In the genomic region with DNA sequence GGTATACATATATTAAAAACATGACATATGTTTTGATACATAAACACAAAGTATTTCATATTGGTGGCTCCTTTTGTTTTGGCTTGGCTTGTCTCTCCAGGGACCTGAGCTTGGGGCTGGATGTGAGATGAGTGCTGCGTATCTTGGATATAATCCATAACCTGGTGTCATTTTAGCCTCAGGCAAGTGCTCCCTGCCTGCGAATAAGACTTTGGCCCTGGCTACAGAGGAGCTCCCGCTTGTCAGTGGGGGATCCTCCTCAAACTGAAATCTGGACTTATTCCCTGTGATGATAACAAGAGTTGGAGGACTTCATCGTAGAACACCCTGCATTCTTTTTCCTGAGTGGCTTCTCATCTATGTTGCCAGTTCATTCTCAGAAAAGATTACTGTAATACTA, we compare ENCODE assay signal across 25 cellular contexts.
"Had no signal": no experiment of that assay in that cellular context is flagged by ENCODE, and none has a peak within 500 bp of the region (broad histone marks: within the 10 kb centered on the region; RNA-seq: fewer than 3 reads in every experiment).

No MANE protein-coding gene starts in this region.

- H3K27ac ChIP-seq: body of pancreas, hepatocyte, left lung, pancreas, sigmoid colon, transverse colon, WERI-Rb-1 had no signal

- H3K4me3 Mint-ChIP-seq: activated CD4-positive, alpha-beta T cell treated with anti-CD3 and anti-CD28 coated beads, Interleukin-2, amount 10 ng/mL, durations not matched to agents 7 days and 5 days; activated CD8-positive, alpha-beta T cell treated with anti-CD3 and anti-CD28 coated beads, Interleukin-2, amount 10 ng/mL, durations not matched to agents 7 days and 5 days; activated naive CD8-positive, alpha-beta T cell treated with anti-CD3 and anti-CD28 coated beads, Interleukin-2, amount 50 U/mL, for 24 hours; activated T-helper 1 cell treated with anti-CD3 and anti-CD28 coated beads, Interleukin-12 subunit alpha, Interleukin-12 subunit beta, Interleukin-2, Interleukin-4 antibody, amounts not matched to agents 30 ng/mL and 10 ng/mL and 1 ng/mL, durations not matched to agents 14 hours and 24 hours and 36 hours; immature natural killer cell; nephron progenitor cell; stimulated activated naive B cell treated with anti-CD40 and anti-IgM and Interleukin-4, amounts not matched to agents 10 μg/mL and 1 μg/mL and 100 μg/mL, for 72 hours had no signal

- H3K9me3 Mint-ChIP-seq: activated CD4-positive, alpha-beta T cell treated with anti-CD3 and anti-CD28 coated beads, Interleukin-2, amount 10 ng/mL, durations not matched to agents 7 days and 5 days; activated naive CD8-positive, alpha-beta T cell treated with anti-CD3 and anti-CD28 coated beads, Interleukin-2, amount 50 U/mL, for 24 hours; activated T-helper 1 cell treated with anti-CD3 and anti-CD28 coated beads, Interleukin-12 subunit alpha, Interleukin-12 subunit beta, Interleukin-2, Interleukin-4 antibody, amounts not matched to agents 30 ng/mL and 10 ng/mL and 1 ng/mL, durations not matched to agents 14 hours and 24 hours and 36 hours; immature natural killer cell; nephron progenitor cell; stimulated activated naive B cell treated with anti-CD40 and anti-IgM and Interleukin-4, amounts not matched to agents 10 μg/mL and 1 μg/mL and 100 μg/mL, for 72 hours had no signal

- ATAC-seq: activated CD8-positive, alpha-beta T cell treated with anti-CD3 and anti-CD28 coated beads, Interleukin-2, amount 10 ng/mL, durations not matched to agents 7 days and 5 days; activated naive CD8-positive, alpha-beta T cell treated with anti-CD3 and anti-CD28 coated beads, Interleukin-2, amount 50 U/mL, for 24 hours; body of pancreas; left lung; pancreas; stimulated activated naive B cell treated with anti-CD40 and anti-IgM and Interleukin-4, amounts not matched to agents 10 μg/mL and 1 μg/mL and 100 μg/mL, for 72 hours had no signal

- DNase-seq: activated CD4-positive, alpha-beta T cell treated with anti-CD3 and anti-CD28 coated beads, Interleukin-2, amount 10 ng/mL, durations not matched to agents 7 days and 5 days; activated CD4-positive, CD25-positive, alpha-beta regulatory T cell treated with anti-CD3 and anti-CD28 coated beads, Interleukin-2, amount 50 U/mL, for 72 hours; activated CD8-positive, alpha-beta T cell treated with anti-CD3 and anti-CD28 coated beads, Interleukin-2, amount 10 ng/mL, durations not matched to agents 7 days and 5 days; activated gamma-delta T cell; activated naive CD4-positive, alpha-beta T cell treated with anti-CD3 and anti-CD28 coated beads, Interleukin-2, amount 50 U/mL, for 16 hours; activated naive CD8-positive, alpha-beta T cell treated with anti-CD3 and anti-CD28 coated beads, Interleukin-2, amount 50 U/mL, for 24 hours; body of pancreas; central memory CD4-positive, alpha-beta T cell; dermis blood vessel endothelial cell; effector CD8-positive, alpha-beta T cell; erythroblast; foreskin fibroblast; immature natural killer cell; left lung; nephron progenitor cell; pancreas; sigmoid colon; stimulated activated CD4-positive, alpha-beta T cell treated with anti-CD3 and anti-CD28 coated beads, Interleukin-2, amount 100 ng/mL, for 48 hours; stimulated activated CD8-positive, alpha-beta memory T cell treated with anti-CD3 and anti-CD28 coated beads, Interleukin-4, amount 100 ng/mL, for 48 hours; stimulated activated naive B cell treated with anti-CD40 and anti-IgM and Interleukin-4, amounts not matched to agents 10 μg/mL and 1 μg/mL and 100 μg/mL, for 72 hours; transverse colon; WERI-Rb-1 had no signal

- H3K4me3 ChIP-seq: body of pancreas, hepatocyte, left lung, pancreas, sigmoid colon, smooth muscle cell, transverse colon had no signal

- H3K4me1 ChIP-seq: body of pancreas, left lung, pancreas, sigmoid colon, transverse colon had no signal

- H3K4me1 Mint-ChIP-seq: activated CD4-positive, alpha-beta T cell treated with anti-CD3 and anti-CD28 coated beads, Interleukin-2, amount 10 ng/mL, durations not matched to agents 7 days and 5 days; immature natural killer cell had no signal

- H3K9me3 ChIP-seq: body of pancreas, left lung, pancreas, sigmoid colon, transverse colon had no signal

- H3K36me3 ChIP-seq: left lung, pancreas, sigmoid colon, transverse colon, WERI-Rb-1 had no signal

- H3K27me3 ChIP-seq: body of pancreas, left lung, pancreas, sigmoid colon, transverse colon had no signal

- H3K27me3 Mint-ChIP-seq: activated CD4-positive, alpha-beta T cell treated with anti-CD3 and anti-CD28 coated beads, Interleukin-2, amount 10 ng/mL, durations not matched to agents 7 days and 5 days; stimulated activated naive B cell treated with anti-CD40 and anti-IgM and Interleukin-4, amounts not matched to agents 10 μg/mL and 1 μg/mL and 100 μg/mL, for 72 hours had no signal

- H3K36me3 Mint-ChIP-seq: immature natural killer cell; stimulated activated naive B cell treated with anti-CD40 and anti-IgM and Interleukin-4, amounts not matched to agents 10 μg/mL and 1 μg/mL and 100 μg/mL, for 72 hours had no signal

- H3K27ac Mint-ChIP-seq: activated CD4-positive, alpha-beta T cell treated with anti-CD3 and anti-CD28 coated beads, Interleukin-2, amount 10 ng/mL, durations not matched to agents 7 days and 5 days; activated CD8-positive, alpha-beta T cell treated with anti-CD3 and anti-CD28 coated beads, Interleukin-2, amount 10 ng/mL, durations not matched to agents 7 days and 5 days; activated naive CD8-positive, alpha-beta T cell treated with anti-CD3 and anti-CD28 coated beads, Interleukin-2, amount 50 U/mL, for 24 hours; activated T-helper 1 cell treated with anti-CD3 and anti-CD28 coated beads, Interleukin-12 subunit alpha, Interleukin-12 subunit beta, Interleukin-2, Interleukin-4 antibody, amounts not matched to agents 30 ng/mL and 10 ng/mL and 1 ng/mL, durations not matched to agents 14 hours and 24 hours and 36 hours; immature natural killer cell; nephron progenitor cell; stimulated activated naive B cell treated with anti-CD40 and anti-IgM and Interleukin-4, amounts not matched to agents 10 μg/mL and 1 μg/mL and 100 μg/mL, for 72 hours had no signal
